ENCODE assay signal across 8 cellular contexts in genomic region chr9:114588671-114589526, GRCh38. TPM values are rescaled to one million over a fixed set of nuclear protein-coding genes. Genes with fewer than 3 reads are reported as not detected.
DNase-seq lines count a peak whose midpoint lies in the region; ATAC-seq, FAIRE-seq and TF ChIP-seq lines count a peak whose summit lies in the region.

No MANE protein-coding gene starts in this region.

- peak overlapping the region; percentile 98 for H3K4me2 ChIP-seq in A549
- H3K4me2 ChIP-seq in GM12878 (ENCODE audit: control insufficient read depth, insufficient read depth): peak overlapping the region; percentile 70

- ATAC-seq in A549: no peak
- no peak for ATAC-seq in GM12878
- no peak for ATAC-seq in memory B cell (ENCODE audit: low read depth)
- no peak for ATAC-seq in GM19455 (IDR thresholded peaks at IDR 0.05; ENCODE audit: unreplicated experiment)

- no peak overlapping the region for H2AFZ ChIP-seq in GM12878 (ENCODE audit: control insufficient read depth, low read depth, low read length)

- H3K4me3 Mint-ChIP-seq in memory B cell: peak overlapping the region; percentile 98

- TF ChIP-seq CTCF in A549 (IDR thresholded peaks at IDR 0.05) (no peak), HFF-Myc (IDR thresholded peaks at IDR 0.05; ENCODE audit: low read depth, low read length, missing control alignments) (no peak), GM12878 (IDR thresholded peaks at IDR 0.05 in 2 of 3, conservative IDR thresholded peaks at IDR 0.05 in 1 of 3; ENCODE audit: control insufficient read depth in 2 of 3, extremely low read depth in 1 of 3, insufficient read depth in 1 of 3, low read depth in 3 of 3, low read length in 3 of 3) (no peak)

- CTCF ChIA-PET in A549 (lab: Yijun Ruan, JAX) (interaction anchor here (0.6 to 2.1 kb wide), 5 partner anchors 62 to 101 kb away, joined by 3 to 8 read pairs (median 4); no protein-coding TSS in a partner anchor), GM12878 (lab: Yijun Ruan, JAX) (interaction anchor here (0.9 to 7.4 kb wide), 10 partner anchors 10 to 183 kb away, joined by 3 to 277 read pairs (median 4); no protein-coding TSS in a partner anchor)

- peaks cover 2 to 9% of the 10 kb centered on the region in 2 experiments; a peak in 3 of 4 replicates for H3K36me3 ChIP-seq in GM12878 (ENCODE audit: control insufficient read depth in 2 of 2, insufficient read depth in 2 of 2, low read length in 1 of 2)

- in situ Hi-C loops in GM12878 (cut with MboI): no loop called here

- FAIRE-seq in A549 (lab: Jason Lieb, UNC) (no peak), GM12878 (lab: Jason Lieb, UNC) (no peak)

- peaks cover 10% of the 10 kb centered on the region for H3K36me3 Mint-ChIP-seq in memory B cell

- intact Hi-C loops in GM12878 (cut with micrococcal nuclease; ENCODE audit: unreplicated experiment): no loop called here

- H3K9ac ChIP-seq in GM12878 (ENCODE audit: control insufficient read depth, insufficient read depth, low read length): peak overlapping the region; percentile 89

- H3K4me1 ChIP-seq in A549: peaks cover 28% of the 10 kb centered on the region; the same call in 2 of the 3 replicates
- H3K4me1 ChIP-seq in GM12878 (ENCODE audit: control insufficient read depth, insufficient read depth, low read length): no peaks in the 10 kb centered on the region; the same call in 1 of the 2 replicates

- 21% methylated on average over 11 of the region's 11 CpGs for WGBS in A549 (ENCODE audit: missing lambda C conversion rate)
- 5% methylated on average over 11 of the region's 11 CpGs for WGBS in GM12878 (ENCODE audit: insufficient coverage, insufficient replicate concordance, low lambda C conversion rate, missing lambda C conversion rate)

- peaks cover 61% of the 10 kb centered on the region for H3K79me2 ChIP-seq in GM12878 (ENCODE audit: control insufficient read depth, insufficient read depth, low read length)

- H3K27me3 Mint-ChIP-seq in memory B cell: no peaks in the 10 kb centered on the region

- peak overlapping the region; percentile 96 for H3K27ac Mint-ChIP-seq in memory B cell

- H3K27ac ChIP-seq in A549 (peak overlapping the region; percentile 87 to 95), GM12878 (ENCODE audit: control insufficient read depth, insufficient read depth) (peak overlapping the region; percentile 78; the same call in 1 of the 2 replicates)

- POLR2A ChIA-PET in A549 (lab: Yijun Ruan, JAX) (interaction anchor here (1.1 to 2.1 kb wide), 6 partner anchors 14 to 84 kb away, joined by 3 to 46 read pairs (median 12); partner anchors contain the start of gene WHRN), GM12878 (lab: Charles Lee) (interaction anchor here (0.7 to 6.9 kb wide), 4 partner anchors 17 to 787 kb away, joined by 3 to 68 read pairs (median 8); no protein-coding TSS in a partner anchor)

- TF ChIP-seq EP300 in A549 (IDR thresholded peaks at IDR 0.05) (no peak), GM12878 (IDR thresholded peaks at IDR 0.05; ENCODE audit: borderline replicate concordance in 1 of 2, control insufficient read depth in 1 of 2, low read depth in 2 of 2, low read length in 2 of 2) (no peak)

- H4K20me1 ChIP-seq in GM12878 (ENCODE audit: control insufficient read depth, insufficient read depth): no peaks in the 10 kb centered on the region

- RAD21 ChIA-PET in GM12878 (lab: Charles Lee; ENCODE audit: unreplicated experiment): interaction anchor here (1.1 to 7.0 kb wide), 8 partner anchors 16 to 90 kb away, joined by 3 to 187 read pairs (median 5); no protein-coding TSS in a partner anchor

- H3K4me1 Mint-ChIP-seq in memory B cell: peaks cover 40% of the 10 kb centered on the region

- H3K4me3 ChIP-seq in A549: peak overlapping the region; percentile 95
- H3K4me3 ChIP-seq in HFF-Myc (replicated peaks; ENCODE audit: low read depth, low read length): peak overlapping the region; percentile 76
- H3K4me3 ChIP-seq in GM12878: peak overlapping the region; percentile 98

- no peak for TF ChIP-seq RAD21 in A549 (conservative IDR thresholded peaks at IDR 0.05 in 1 of 2, IDR thresholded peaks at IDR 0.05 in 1 of 2)
- no peak for TF ChIP-seq RAD21 in GM12878 (IDR thresholded peaks at IDR 0.05; ENCODE audit: insufficient read depth, low read depth, low read length)

- BruUV-seq in GM12878 (replicated peaks; lab: Mats Ljungman, UMichigan): TSS peak; percentile 63

- no peaks in the 10 kb centered on the region for H3K9me3 ChIP-seq in A549
- no peaks in the 10 kb centered on the region for H3K9me3 ChIP-seq in GM12878 (replicated peaks; ENCODE audit: control insufficient read depth, insufficient read depth, low read length)

- no peak for TF ChIP-seq POLR2A in A549 (IDR thresholded peaks at IDR 0.05; ENCODE audit: low read length)
- TF ChIP-seq POLR2A in GM12878 (IDR thresholded peaks at IDR 0.05; ENCODE audit: low read depth, low read length): no peak

- no peak for DNase-seq in A549 (ENCODE audit: low read depth in 1 of 2, low spot score in 1 of 2)
- DNase-seq in HFF-Myc (ENCODE audit: extremely low read depth, low read depth): no peak
- no peak for DNase-seq in GM12878 (ENCODE audit: low read depth, low spot score)
- no peak for DNase-seq in memory B cell (ENCODE audit: low spot score in 2 of 2)
- DNase-seq in NOMO-1 treated with dmso at 0.1 percent for 144 hours (lab: John Stamatoyannopoulos, UW; ENCODE audit: unreplicated experiment): no peak
- no peak for DNase-seq in DMS114 treated with DMSO at 0.1 percent for 48 hours (lab: John Stamatoyannopoulos, UW; ENCODE audit: unreplicated experiment)
- no peak for DNase-seq in NCI-H1694 (lab: John Stamatoyannopoulos, UW)

- no peaks in the 10 kb centered on the region for H3K27me3 ChIP-seq in GM12878 (replicated peaks in 1 of 2; ENCODE audit: control insufficient read depth in 2 of 2, insufficient read depth in 2 of 2, low read length in 1 of 2)

- SMC1A ChIA-PET in GM12878 (lab: Charles Lee; ENCODE audit: uncharacterized antibody, unreplicated experiment): interaction anchor here (1.0 to 7.8 kb wide), 10 partner anchors 12 to 192 kb away, joined by 3 to 189 read pairs (median 5); no protein-coding TSS in a partner anchor

- no peaks in the 10 kb centered on the region for H3K9me3 Mint-ChIP-seq in memory B cell

TF ChIP-seq in A549, 52 proteins besides CTCF, POLR2A, EP300 and RAD21:
- TF ChIP-seq HEYL (CRISPR knock-in tag; IDR thresholded peaks at IDR 0.05): no peak

TF ChIP-seq in GM12878, 131 proteins besides CTCF, POLR2A, EP300 and RAD21 (continues in another document):
- TF ChIP-seq GABPA (IDR thresholded peaks at IDR 0.05; ENCODE audit: low read depth) (no peak), SIX5 (IDR thresholded peaks at IDR 0.05; ENCODE audit: low read depth, low read length, severe bottlenecking) (no peak), PAX8 (IDR thresholded peaks at IDR 0.05) (no peak)

RNA-seq across cellular contexts. Expression of gene ATP6V1G1, which starts 1.3 kb away (rescaled TPM):
- polyA plus RNA-seq in A549 (2011; rRNA removed) (143 and 168 TPM in 2 replicates), A549 (2017; fragmentation: RNase III; extraction: RNeasy Plus Mini Kit Qiagen cat#74134 plus additional on column Dnase treatment) (96.7 to 115 TPM (median 111 TPM) in 3 replicates), GM12878 (2011; rRNA removed) (90.6 and 130 TPM in 2 replicates), GM12878 (2014; fragmentation: Illumina TruSeq; extraction: Trizol) (62.1 and 74.5 TPM in 2 replicates), GM12878 (2014; fragmentation: Nextera tagmentation; extraction: Ambion mirVana) (100 to 1,000 TPM; 162 to 204 TPM), GM12878 (2014; rRNA removed) (50.8 and 54.9 TPM in 2 replicates), GM12878 (2016; fragmentation: Nextera tagmentation; extraction: Ambion mirVana) (10 to 100 TPM; 98.5 to 99.9 TPM)
- 65.5 and 79.0 TPM in 2 replicates for polyA plus RNA-seq in A549 (2012; cell fraction: cytosol; rRNA removed)
- polyA plus RNA-seq in A549 (2012; cell fraction: nucleus; rRNA removed): 17.6 and 34.1 TPM in 2 replicates
- polyA minus RNA-seq in A549 (2011; rRNA and poly(A)+ RNA removed): 22.3 and 24.8 TPM in 2 replicates
- 26.6 and 27.1 TPM in 2 replicates for total RNA-seq in GM12878 (2013; cell fraction: nucleolus; rRNA removed)
- total RNA-seq in GM12878 (2014; rRNA removed) (44.2 and 56.6 TPM in 2 replicates), GM12878 (2014; rRNA removed; fragmentation: Illumina TruSeq; extraction: Trizol) (60.5 TPM in 2 replicates), GM12878 (2021) (34.2 and 36.0 TPM in 2 replicates)
- 55.7 TPM for polyA plus RNA-seq in GM12878 (2011; ENCODE audit: low read depth)
- polyA plus RNA-seq in GM12878 (2011; cell fraction: cytosol; rRNA removed): 47.3 and 57.4 TPM in 2 replicates
- 28.5 TPM in 2 replicates for polyA plus RNA-seq in GM12878 (2011; cell fraction: nucleus; rRNA removed)
- 59.9 and 70.7 TPM in 2 replicates for polyA plus RNA-seq in GM12878 (2012)
- 18.5 and 20.9 TPM in 2 replicates for polyA minus RNA-seq in GM12878 (2011; rRNA and poly(A)+ RNA removed)
- 13.6 and 14.6 TPM in 2 replicates for polyA minus RNA-seq in GM12878 (2011; cell fraction: cytosol; rRNA and poly(A)+ RNA removed)
- polyA minus RNA-seq in GM12878 (2011; cell fraction: nucleus; rRNA and poly(A)+ RNA removed): 13.3 and 24.2 TPM in 2 replicates

RNA-seq across cellular contexts. Expression of gene TMEM268, which starts 22.2 kb away (rescaled TPM):
- polyA plus RNA-seq in A549 (2011; rRNA removed) (29.9 and 32.1 TPM in 2 replicates), A549 (2017; fragmentation: RNase III; extraction: RNeasy Plus Mini Kit Qiagen cat#74134 plus additional on column Dnase treatment) (8.4 to 9.5 TPM (median 9.0 TPM) in 3 replicates), GM12878 (2011; rRNA removed) (79.5 and 83.7 TPM in 2 replicates), GM12878 (2014; fragmentation: Illumina TruSeq; extraction: Trizol) (34.1 and 36.2 TPM in 2 replicates), GM12878 (2014; fragmentation: Nextera tagmentation; extraction: Ambion mirVana) (1 to 10 TPM; 3.5 to 6.1 TPM), GM12878 (2014; rRNA removed) (22.5 and 24.0 TPM in 2 replicates), GM12878 (2016; fragmentation: Nextera tagmentation; extraction: Ambion mirVana) (10 to 100 TPM in 1 of 2 experiments, 1 to 10 TPM in 1; 7.4 to 14.3 TPM)
- polyA plus RNA-seq in A549 (2012; cell fraction: cytosol; rRNA removed): 8.3 and 11.4 TPM in 2 replicates
- polyA plus RNA-seq in A549 (2012; cell fraction: nucleus; rRNA removed): 6.9 and 9.0 TPM in 2 replicates
- polyA minus RNA-seq in A549 (2011; rRNA and poly(A)+ RNA removed): 28.3 and 35.3 TPM in 2 replicates
- total RNA-seq in GM12878 (2013; cell fraction: nucleolus; rRNA removed): 111 and 114 TPM in 2 replicates
- total RNA-seq in GM12878 (2014; rRNA removed) (24.9 and 25.5 TPM in 2 replicates), GM12878 (2014; rRNA removed; fragmentation: Illumina TruSeq; extraction: Trizol) (16.8 and 20.3 TPM in 2 replicates), GM12878 (2021) (27.1 and 32.1 TPM in 2 replicates)
- polyA plus RNA-seq in GM12878 (2011; ENCODE audit: low read depth): 24.3 TPM
- polyA plus RNA-seq in GM12878 (2011; cell fraction: cytosol; rRNA removed): 41.9 and 55.1 TPM in 2 replicates
- polyA plus RNA-seq in GM12878 (2011; cell fraction: nucleus; rRNA removed): 33.1 and 33.6 TPM in 2 replicates
- polyA plus RNA-seq in GM12878 (2012): 22.2 and 26.9 TPM in 2 replicates
- polyA minus RNA-seq in GM12878 (2011; rRNA and poly(A)+ RNA removed): 65.8 and 85.6 TPM in 2 replicates
- polyA minus RNA-seq in GM12878 (2011; cell fraction: cytosol; rRNA and poly(A)+ RNA removed): 19.4 and 26.9 TPM in 2 replicates
- 18.9 and 27.6 TPM in 2 replicates for polyA minus RNA-seq in GM12878 (2011; cell fraction: nucleus; rRNA and poly(A)+ RNA removed)
